1 cellular context compared by ENCODE assay signal in genomic region chr19:49343127-49343526, GRCh38.
TF ChIP-seq lines count a peak whose summit lies in the region.

No MANE protein-coding gene starts in this region.

TF ChIP-seq in GM12878, 131 proteins besides CTCF, POLR2A, EP300 and RAD21 (continues in another document):
- no peak for TF ChIP-seq SMC3 (IDR thresholded peaks at IDR 0.05; ENCODE audit: borderline replicate concordance, low read length)
- TF ChIP-seq ATF3 (IDR thresholded peaks at IDR 0.05; ENCODE audit: borderline replicate concordance, extremely low read depth, low read depth, low read length): no peak
- TF ChIP-seq DPF2 (IDR thresholded peaks at IDR 0.05): peak; percentile 32; the same call in 1 of the 2 replicates
- TF ChIP-seq MYC (IDR thresholded peaks at IDR 0.05; ENCODE audit: insufficient read depth, insufficient read length, insufficient replicate concordance, low read length, severe bottlenecking): no peak
- no peak for TF ChIP-seq YY1 (IDR thresholded peaks at IDR 0.05; ENCODE audit: low read depth, low read length)
- no peak; the same call in 1 of the 2 replicates for TF ChIP-seq HDGF (IDR thresholded peaks at IDR 0.05)
- no peak for TF ChIP-seq GATAD2B (conservative IDR thresholded peaks at IDR 0.05; ENCODE audit: low read depth)
- no peak for TF ChIP-seq KAT2A (conservative IDR thresholded peaks at IDR 0.05; ENCODE audit: control insufficient read depth, low read depth, low read length)
- no peak for TF ChIP-seq SMAD1 (IDR thresholded peaks at IDR 0.05; ENCODE audit: low read depth, partially characterized antibody)
- TF ChIP-seq MTA2 (IDR thresholded peaks at IDR 0.05; ENCODE audit: low read depth): no peak
- no peak for TF ChIP-seq EGR1 (IDR thresholded peaks at IDR 0.05; ENCODE audit: borderline replicate concordance in 1 of 2, low read depth in 2 of 2, low read length in 2 of 2)
- TF ChIP-seq IKZF2 (IDR thresholded peaks at IDR 0.05): peak; percentile 29 to 67; a peak in 2 of 4 replicates
- no peak for TF ChIP-seq CEBPZ (IDR thresholded peaks at IDR 0.05; ENCODE audit: low read depth, low read length)
- TF ChIP-seq E2F8 (IDR thresholded peaks at IDR 0.05; ENCODE audit: low read depth, partially characterized antibody): no peak
- TF ChIP-seq ZBTB40 (IDR thresholded peaks at IDR 0.05; ENCODE audit: borderline replicate concordance): no peak
- peak; percentile 33; the same call in 1 of the 2 replicates for TF ChIP-seq IRF4 (IDR thresholded peaks at IDR 0.05; ENCODE audit: low read depth, low read length)
- no peak for TF ChIP-seq POLR2AphosphoS5 (IDR thresholded peaks at IDR 0.05; ENCODE audit: low read length)
- TF ChIP-seq ASH2L (IDR thresholded peaks at IDR 0.05; ENCODE audit: borderline replicate concordance, low read depth): no peak
- no peak for TF ChIP-seq FOXK2 (IDR thresholded peaks at IDR 0.05)
- no peak for TF ChIP-seq BCLAF1 (IDR thresholded peaks at IDR 0.05)
- TF ChIP-seq IRF5 (IDR thresholded peaks at IDR 0.05; ENCODE audit: borderline replicate concordance): no peak
- no peak for TF ChIP-seq ATF7 (IDR thresholded peaks at IDR 0.05; ENCODE audit: low read depth)
- no peak for TF ChIP-seq BRCA1 (IDR thresholded peaks at IDR 0.05; ENCODE audit: low read depth, low read length)
- no peak for TF ChIP-seq RFX5 (IDR thresholded peaks at IDR 0.05; ENCODE audit: low read depth, low read length)
- TF ChIP-seq ZBTB11 (CRISPR knock-in tag; IDR thresholded peaks at IDR 0.05): no peak
- no peak for TF ChIP-seq BCL11A (IDR thresholded peaks at IDR 0.05; ENCODE audit: low read depth, low read length)
- TF ChIP-seq IKZF1 (conservative IDR thresholded peaks at IDR 0.05): peak; percentile 60
- TF ChIP-seq ZZZ3 (IDR thresholded peaks at IDR 0.05; ENCODE audit: control insufficient read depth, insufficient read length, low read depth): no peak
- TF ChIP-seq TCF12 (IDR thresholded peaks at IDR 0.05; ENCODE audit: low read depth, low read length): 0 out of 2 replicates have a peak, but pooled peaks have one; percentile 11
- no peak for TF ChIP-seq USF1 (IDR thresholded peaks at IDR 0.05; ENCODE audit: borderline replicate concordance, extremely low read length, insufficient read depth, low read depth, low read length)
- 0 out of 2 replicates have a peak, but pooled peaks have one; percentile 31 for TF ChIP-seq EED (IDR thresholded peaks at IDR 0.05; ENCODE audit: low read depth)
- TF ChIP-seq RB1 (IDR thresholded peaks at IDR 0.05; ENCODE audit: borderline replicate concordance): no peak
- peak; percentile 19; the same call in 1 of the 2 replicates for TF ChIP-seq JUNB (IDR thresholded peaks at IDR 0.05)
- TF ChIP-seq SKIL (IDR thresholded peaks at IDR 0.05; ENCODE audit: low read depth, poor library complexity, severe bottlenecking): no peak
